8 cellular contexts compared by ENCODE assay signal in genomic region chr1:150696590-150696989, GRCh38. TPM values are rescaled to one million over a fixed set of nuclear protein-coding genes. Genes with fewer than 3 reads are reported as not detected.
A peak's percentile ranks its signal among the peaks of the same experiment; 100 is the strongest.
DNase-seq lines count a peak whose midpoint lies in the region; ATAC-seq and TF ChIP-seq lines count a peak whose summit lies in the region.

No MANE protein-coding gene starts in this region.

- CTCF ChIA-PET in A673 (lab: Charles Lee), result no interaction called here

- H3K27ac Mint-ChIP-seq in activated naive CD8-positive, alpha-beta T cell treated with anti-CD3 and anti-CD28 coated beads, Interleukin-2, amount 50 U/mL, for 24 hours, result peak overlapping the region; percentile 82

- H3K4me1 ChIP-seq in A673 (ENCODE audit: insufficient read depth, low read length, poor library complexity, severe bottlenecking) (peaks cover 12% of the 10 kb centered on the region), HAP-1 (peaks cover 8% of the 10 kb centered on the region), thymus (ENCODE audit: control insufficient read depth, insufficient read depth, low read length) (peaks cover 3% of the 10 kb centered on the region)

- peak overlapping the region; percentile 67 for H3K4me3 ChIP-seq in A673 (ENCODE audit: low read depth, low read length, poor library complexity, severe bottlenecking)
- H3K4me3 ChIP-seq in HAP-1, result peak overlapping the region; percentile 52
- peak overlapping the region; percentile 81 for H3K4me3 ChIP-seq in kidney epithelial cell (ENCODE audit: low read depth, low read length)
- H3K4me3 ChIP-seq in thymus (ENCODE audit: low read length), result peak overlapping the region; percentile 85

- peaks cover 1% of the 10 kb centered on the region for H3K27me3 Mint-ChIP-seq in activated naive CD8-positive, alpha-beta T cell treated with anti-CD3 and anti-CD28 coated beads, Interleukin-2, amount 50 U/mL, for 24 hours

- DNase-seq in A673 (ENCODE audit: low spot score), result peak; percentile 22
- DNase-seq in HAP-1 (ENCODE audit: low spot score in 2 of 2), result peak in 1 of 2 experiments; percentile 28
- no peak for DNase-seq in activated naive CD8-positive, alpha-beta T cell treated with anti-CD3 and anti-CD28 coated beads, Interleukin-2, amount 50 U/mL, for 24 hours
- DNase-seq in kidney epithelial cell (ENCODE audit: low read depth), result no peak
- DNase-seq in NCI-H146 treated with DMSO at 0.1 percent for 48 hours (lab: John Stamatoyannopoulos, UW; ENCODE audit: unreplicated experiment), result no peak
- DNase-seq in NCI-H1694 treated with DMSO at 0.1 percent for 48 hours (lab: John Stamatoyannopoulos, UW), result no peak

- WGBS in thymus, result 1% methylated on average over 6 of the region's 6 CpGs

- TF ChIP-seq CTCF in A673 (conservative IDR thresholded peaks at IDR 0.05; ENCODE audit: low read depth, low read length) (no peak), kidney epithelial cell (IDR thresholded peaks at IDR 0.05; ENCODE audit: insufficient read depth, low read length, poor library complexity, severe bottlenecking) (no peak)

- in situ Hi-C loops in HAP-1 (cut with MboI; ENCODE audit: low sequenced_read_pairs), result no loop called here

- H3K9me3 ChIP-seq in A673 (ENCODE audit: low read depth, low read length, poor library complexity, severe bottlenecking), result no peaks in the 10 kb centered on the region
- H3K9me3 ChIP-seq in HAP-1, result no peaks in the 10 kb centered on the region
- no peaks in the 10 kb centered on the region for H3K9me3 ChIP-seq in thymus (ENCODE audit: control insufficient read depth)

- no TSS peak for BruUV-seq in A673 (replicated peaks; lab: Mats Ljungman, UMichigan)

- ATAC-seq in activated naive CD8-positive, alpha-beta T cell treated with anti-CD3 and anti-CD28 coated beads, Interleukin-2, amount 50 U/mL, for 24 hours, result no peak
- ATAC-seq in GM21825 (IDR thresholded peaks at IDR 0.05; ENCODE audit: unreplicated experiment), result no peak

- POLR2A ChIA-PET in A673 (lab: Charles Lee; ENCODE audit: low non-redundant PET), result interaction anchor here (0.8 kb wide), 1 partner anchor 45 kb away, joined by 3 read pairs; no protein-coding TSS in a partner anchor

- H3K4me3 Mint-ChIP-seq in activated naive CD8-positive, alpha-beta T cell treated with anti-CD3 and anti-CD28 coated beads, Interleukin-2, amount 50 U/mL, for 24 hours, result peak overlapping the region; percentile 92

- H3K27ac ChIP-seq in A673 (ENCODE audit: low read depth, low read length, poor library complexity, severe bottlenecking), result no peak overlapping the region
- H3K27ac ChIP-seq in thymus (ENCODE audit: low read depth), result peak overlapping the region; percentile 78

- peaks cover 19% of the 10 kb centered on the region for H3K4me1 Mint-ChIP-seq in activated naive CD8-positive, alpha-beta T cell treated with anti-CD3 and anti-CD28 coated beads, Interleukin-2, amount 50 U/mL, for 24 hours

- H3K36me3 ChIP-seq in A673 (ENCODE audit: insufficient read depth, low read length, poor library complexity, severe bottlenecking) (peaks cover 26% of the 10 kb centered on the region), HAP-1 (replicated peaks) (peaks cover 20% of the 10 kb centered on the region), kidney epithelial cell (ENCODE audit: control insufficient read depth, insufficient read depth, low read length) (no peaks in the 10 kb centered on the region), thymus (ENCODE audit: control insufficient read depth, insufficient read depth) (peaks cover 4% of the 10 kb centered on the region)

- no peaks in the 10 kb centered on the region for H3K9me3 Mint-ChIP-seq in activated naive CD8-positive, alpha-beta T cell treated with anti-CD3 and anti-CD28 coated beads, Interleukin-2, amount 50 U/mL, for 24 hours

- H3K36me3 Mint-ChIP-seq in activated naive CD8-positive, alpha-beta T cell treated with anti-CD3 and anti-CD28 coated beads, Interleukin-2, amount 50 U/mL, for 24 hours (ENCODE audit: low read depth), result peaks cover 14% of the 10 kb centered on the region

- intact Hi-C loops in A673 (cut with micrococcal nuclease; ENCODE audit: unreplicated experiment), result loop anchor here (2.0 kb wide), 1 partner anchor 68 kb away; the partner anchor contains the start of gene ENSA

- no peaks in the 10 kb centered on the region for H3K27me3 ChIP-seq in A673 (replicated peaks; ENCODE audit: insufficient read depth, low read depth, low read length, poor library complexity)
- peaks cover 3% of the 10 kb centered on the region; the same call in 1 of the 2 replicates for H3K27me3 ChIP-seq in HAP-1 (ENCODE audit: low read depth)
- H3K27me3 ChIP-seq in kidney epithelial cell (ENCODE audit: control insufficient read depth, insufficient read depth, low read length), result no peaks in the 10 kb centered on the region
- H3K27me3 ChIP-seq in thymus (ENCODE audit: control insufficient read depth, insufficient read depth), result no peaks in the 10 kb centered on the region

RNA-seq across cellular contexts. Expression of gene GOLPH3L, which starts 0.4 kb away (rescaled TPM):
- total RNA-seq in A673 (2021) (22.6 and 26.7 TPM in 2 replicates), kidney epithelial cell (18.2 and 23.6 TPM in 2 replicates)
- polyA plus RNA-seq in thymus, result 16.5 TPM

RNA-seq across cellular contexts. Expression of gene HORMAD1, which starts 24.1 kb away (rescaled TPM):
- not detected in 2 replicates for total RNA-seq in A673 (2021)
- total RNA-seq in kidney epithelial cell, result not detected in 2 replicates
- 0.23 TPM for polyA plus RNA-seq in thymus
